In genomic region chr22:44496844-44497217, GRCh38 we compare ENCODE assay signal across 8 cellular contexts. TPM values are rescaled to one million over a fixed set of nuclear protein-coding genes. Genes with fewer than 3 reads are reported as not detected.
DNase-seq lines count a peak whose midpoint lies in the region; ATAC-seq and TF ChIP-seq lines count a peak whose summit lies in the region.

No MANE protein-coding gene starts in this region.

- peak overlapping the region; percentile 68 for H3K4me3 ChIP-seq in fibroblast of pulmonary artery (replicated peaks; ENCODE audit: low read depth, low read length)
- peak overlapping the region; percentile 85 for H3K4me3 ChIP-seq in skeletal muscle satellite cell (ENCODE audit: low read length)

- no peaks in the 10 kb centered on the region for H3K9me3 ChIP-seq in skeletal muscle satellite cell (replicated peaks; ENCODE audit: low read length)

- H3K36me3 Mint-ChIP-seq in T-helper 2 cell treated with Interferon-gamma antibody and Interleukin-4, amounts not matched to agents 5 μg/mL and 100 μg/mL, for 36 hours (ENCODE audit: low read depth) = peaks cover 11% of the 10 kb centered on the region
- peaks cover 38% of the 10 kb centered on the region for H3K36me3 Mint-ChIP-seq in WTC11

- POLR2A ChIA-PET in WTC11 (lab: Charles Lee) = no interaction called here

- H3K27me3 Mint-ChIP-seq in T-helper 2 cell treated with Interferon-gamma antibody and Interleukin-4, amounts not matched to agents 5 μg/mL and 100 μg/mL, for 36 hours (ENCODE audit: low read depth) = peaks cover 5% of the 10 kb centered on the region
- peaks cover 10% of the 10 kb centered on the region for H3K27me3 Mint-ChIP-seq in WTC11 (ENCODE audit: low read depth)

- H3K27ac Mint-ChIP-seq in T-helper 2 cell treated with Interferon-gamma antibody and Interleukin-4, amounts not matched to agents 5 μg/mL and 100 μg/mL, for 36 hours = no peak overlapping the region
- H3K27ac Mint-ChIP-seq in WTC11 = no peak overlapping the region

- intact Hi-C loops in sciatic nerve (cut with DNase I) = no loop called here

- peaks cover 23% of the 10 kb centered on the region for H3K4me1 Mint-ChIP-seq in T-helper 2 cell treated with Interferon-gamma antibody and Interleukin-4, amounts not matched to agents 5 μg/mL and 100 μg/mL, for 36 hours (ENCODE audit: low read depth)
- H3K4me1 Mint-ChIP-seq in WTC11 = peaks cover 17% of the 10 kb centered on the region

- peak overlapping the region; percentile 68 for H3K4me3 Mint-ChIP-seq in T-helper 2 cell treated with Interferon-gamma antibody and Interleukin-4, amounts not matched to agents 5 μg/mL and 100 μg/mL, for 36 hours
- peak overlapping the region; percentile 72 for H3K4me3 Mint-ChIP-seq in WTC11

- H3K9ac ChIP-seq in skeletal muscle satellite cell (ENCODE audit: low read depth, low read length) = peak overlapping the region; percentile 96

- H3K9me3 Mint-ChIP-seq in T-helper 2 cell treated with Interferon-gamma antibody and Interleukin-4, amounts not matched to agents 5 μg/mL and 100 μg/mL, for 36 hours = peaks cover 12% of the 10 kb centered on the region
- peaks cover 25% of the 10 kb centered on the region for H3K9me3 Mint-ChIP-seq in WTC11

- DNase-seq in T-helper 2 cell treated with Interferon-gamma antibody and Interleukin-4, amounts not matched to agents 5 μg/mL and 100 μg/mL, for 36 hours (ENCODE audit: low spot score) = no peak
- no peak for DNase-seq in T-helper 2 cell
- DNase-seq in WTC11 (ENCODE audit: low spot score) = no peak
- DNase-seq in fibroblast of pulmonary artery (ENCODE audit: low read depth) = no peak
- DNase-seq in sciatic nerve (ENCODE audit: low spot score) = no peak
- DNase-seq in AG08395 (ENCODE audit: low spot score) = no peak
- DNase-seq in D341Med (ENCODE audit: low spot score) = no peak

- CTCF ChIA-PET in WTC11 (lab: Charles Lee) = no interaction called here

- H3K4me1 ChIP-seq in skeletal muscle satellite cell (ENCODE audit: control insufficient read depth, insufficient read depth, low read length) = peaks cover 11% of the 10 kb centered on the region

- no peaks in the 10 kb centered on the region for H3K27me3 ChIP-seq in skeletal muscle satellite cell (ENCODE audit: control insufficient read depth, insufficient read depth, low read length)

- TF ChIP-seq CTCF in WTC11 (IDR thresholded peaks at IDR 0.05) (no peak), fibroblast of pulmonary artery (IDR thresholded peaks at IDR 0.05; ENCODE audit: low read length, missing control alignments) (no peak)

- peaks cover 21% of the 10 kb centered on the region for H3K36me3 ChIP-seq in skeletal muscle satellite cell (ENCODE audit: insufficient read depth, low read length)

- ATAC-seq in WTC11 (no peak), sciatic nerve (no peak)

- H3K4me2 ChIP-seq in skeletal muscle satellite cell (ENCODE audit: low read length) = peak overlapping the region; percentile 99

TF ChIP-seq in WTC11, 78 proteins besides CTCF, POLR2A, EP300 and RAD21:
- TF ChIP-seq, protein P1, sequence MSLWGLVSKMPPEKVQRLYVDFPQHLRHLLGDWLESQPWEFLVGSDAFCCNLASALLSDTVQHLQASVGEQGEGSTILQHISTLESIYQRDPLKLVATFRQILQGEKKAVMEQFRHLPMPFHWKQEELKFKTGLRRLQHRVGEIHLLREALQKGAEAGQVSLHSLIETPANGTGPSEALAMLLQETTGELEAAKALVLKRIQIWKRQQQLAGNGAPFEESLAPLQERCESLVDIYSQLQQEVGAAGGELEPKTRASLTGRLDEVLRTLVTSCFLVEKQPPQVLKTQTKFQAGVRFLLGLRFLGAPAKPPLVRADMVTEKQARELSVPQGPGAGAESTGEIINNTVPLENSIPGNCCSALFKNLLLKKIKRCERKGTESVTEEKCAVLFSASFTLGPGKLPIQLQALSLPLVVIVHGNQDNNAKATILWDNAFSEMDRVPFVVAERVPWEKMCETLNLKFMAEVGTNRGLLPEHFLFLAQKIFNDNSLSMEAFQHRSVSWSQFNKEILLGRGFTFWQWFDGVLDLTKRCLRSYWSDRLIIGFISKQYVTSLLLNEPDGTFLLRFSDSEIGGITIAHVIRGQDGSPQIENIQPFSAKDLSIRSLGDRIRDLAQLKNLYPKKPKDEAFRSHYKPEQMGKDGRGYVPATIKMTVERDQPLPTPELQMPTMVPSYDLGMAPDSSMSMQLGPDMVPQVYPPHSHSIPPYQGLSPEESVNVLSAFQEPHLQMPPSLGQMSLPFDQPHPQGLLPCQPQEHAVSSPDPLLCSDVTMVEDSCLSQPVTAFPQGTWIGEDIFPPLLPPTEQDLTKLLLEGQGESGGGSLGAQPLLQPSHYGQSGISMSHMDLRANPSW (CRISPR knock-in tag; conservative IDR thresholded peaks at IDR 0.05; ENCODE audit: low read depth) = no peak
- TF ChIP-seq OVOL2 (CRISPR knock-in tag; IDR thresholded peaks at IDR 0.05; ENCODE audit: borderline replicate concordance) (no peak), E2F4 (CRISPR knock-in tag; IDR thresholded peaks at IDR 0.05; ENCODE audit: borderline replicate concordance, low read depth) (no peak), ATF2 (CRISPR knock-in tag; IDR thresholded peaks at IDR 0.05; ENCODE audit: borderline replicate concordance, low read depth) (no peak), SMAD4 (CRISPR knock-in tag; IDR thresholded peaks at IDR 0.05) (no peak), TEAD4 (CRISPR knock-in tag; IDR thresholded peaks at IDR 0.05) (no peak), EMX1 (CRISPR knock-in tag; IDR thresholded peaks at IDR 0.05) (no peak), GRHL2 (CRISPR knock-in tag; IDR thresholded peaks at IDR 0.05; ENCODE audit: insufficient replicate concordance, severe bottlenecking) (no peak)

RNA-seq across cellular contexts. Expression of gene RTL6, which starts 1.2 kb away (rescaled TPM):
- total RNA-seq in WTC11 (2021) = 20.2 to 23.5 TPM (median 23.2 TPM) in 3 replicates
- total RNA-seq in skeletal muscle satellite cell (2012; rRNA removed) = 16.5 and 17.7 TPM in 2 replicates
- total RNA-seq in sciatic nerve = 21.1 TPM
